In genomic region chr9:97013151-97014132, GRCh38 we compare ENCODE assay signal across 8 cellular contexts. TPM values are rescaled to one million over a fixed set of nuclear protein-coding genes. Genes with fewer than 3 reads are reported as not detected.
DNase-seq lines count a peak whose midpoint lies in the region; ATAC-seq and FAIRE-seq lines count a peak whose summit lies in the region.
"Not testable (repeated sequence)": the region's sequence is repeated elsewhere in the genome, so short reads cannot be mapped to it uniquely, and the experiment has no call there.

No MANE protein-coding gene starts in this region.

- not testable (repeated sequence) for H3K36me3 ChIP-seq in mesodermal cell (ENCODE audit: control insufficient read depth, insufficient read depth, low read length)

- 0% methylated on average over 11 to 13 of the region's 97 CpGs for WGBS in mesodermal cell (ENCODE audit: insufficient coverage in 2 of 2), 2 experiments

- H3K4me3 ChIP-seq in mesodermal cell (ENCODE audit: extremely low read depth, insufficient read depth, low read length, poor library complexity, severe bottlenecking), result peak overlapping the region; percentile 43

- ATAC-seq in GM21381 (IDR thresholded peaks at IDR 0.05; ENCODE audit: unreplicated experiment), result peak; percentile 75

- peak; percentile 78 for FAIRE-seq in endometrium (lab: Jason Lieb, UNC)

- H3K9me3 ChIP-seq in mesodermal cell (ENCODE audit: control insufficient read depth, low read length), result not testable (repeated sequence)

- H3K4me1 ChIP-seq in mesodermal cell (ENCODE audit: control insufficient read depth, insufficient read depth, low read length, poor library complexity, severe bottlenecking), result not testable (repeated sequence)

- peak overlapping the region; percentile 59 for H3K27ac ChIP-seq in mesodermal cell (ENCODE audit: low read depth, low read length, severe bottlenecking)

- DNase-seq in COLO668 (lab: John Stamatoyannopoulos, UW; ENCODE audit: unreplicated experiment), result peak; percentile 75
- peak; percentile 81 for DNase-seq in HT1080 (ENCODE audit: low read depth)
- DNase-seq in NOMO-1 treated with dmso at 0.1 percent for 144 hours (lab: John Stamatoyannopoulos, UW; ENCODE audit: unreplicated experiment), result peak; percentile 58
- peak; percentile 49 for DNase-seq in activated CD8-positive, alpha-beta memory T cell treated with anti-CD3 and anti-CD28 coated beads, Interleukin-2, amount 50 U/mL, for 24 hours (ENCODE audit: extremely low read depth)
- peak; percentile 58 for DNase-seq in stimulated activated CD8-positive, alpha-beta memory T cell treated with anti-CD3 and anti-CD28 coated beads, Interleukin-15, amount 100 ng/mL, for 1 hour (ENCODE audit: low read depth)

RNA-seq across cellular contexts. Expression of gene CTSV, which starts 25.5 kb away (rescaled TPM):
- total RNA-seq in HT1080 (2014; rRNA removed; shearing (Covaris generic)), result 0.37 and 0.58 TPM in 2 replicates
- polyA plus RNA-seq in HT1080 (2015; cell fraction: cytosol; rRNA removed), result 2.8 and 3.3 TPM in 2 replicates
- 3.8 and 4.5 TPM in 2 replicates for polyA plus RNA-seq in HT1080 (2015; cell fraction: nucleus; rRNA removed)
- 36.3 TPM for polyA plus RNA-seq in mesodermal cell (2013, experiment 1 of 2)
- 43.6 TPM for polyA plus RNA-seq in mesodermal cell (2013, experiment 2 of 2)

Comparison
In these comparisons a context has a peak if more than half of its experiments do, and no peak if none do; other contexts are left out.
1. Peak in every context shown above with its lines: DNase-seq, ATAC-seq, H3K4me3 ChIP-seq and H3K27ac ChIP-seq.